Comparison of ENCODE assay signal across 8 cellular contexts in the genomic region with DNA sequence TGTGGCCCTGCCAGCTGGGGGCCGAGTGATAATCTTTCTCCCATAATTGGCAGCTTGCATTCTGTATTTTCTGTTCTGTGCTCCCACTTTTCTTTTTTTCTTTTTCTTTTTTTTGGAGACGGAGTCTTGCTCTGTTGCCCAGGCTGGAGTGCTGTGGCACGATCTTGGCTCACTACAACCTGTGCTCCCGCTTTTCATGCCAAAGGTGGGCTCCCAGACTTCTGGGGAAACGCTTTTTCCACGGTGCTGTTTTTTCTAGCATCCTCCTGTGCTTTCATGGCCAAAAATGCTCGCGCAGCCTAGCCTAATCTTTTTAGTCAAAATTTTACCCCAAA. TPM values are rescaled to one million over a fixed set of nuclear protein-coding genes. Genes with fewer than 3 reads are reported as not detected.
A peak's percentile ranks its signal among the peaks of the same experiment; 100 is the strongest.
DNase-seq lines count a peak whose midpoint lies in the region; ATAC-seq and TF ChIP-seq lines count a peak whose summit lies in the region.

No MANE protein-coding gene starts in this region.

- WGBS in upper lobe of left lung, 2 donors: 17 to 19% methylated on average over 8 of the region's 8 CpGs

- H3K27me3 Mint-ChIP-seq in activated naive CD4-positive, alpha-beta T cell treated with anti-CD3 and anti-CD28 coated beads for 36 hours (ENCODE audit: low read depth): no peaks in the 10 kb centered on the region

- ATAC-seq in upper lobe of left lung (ENCODE audit: low FRiP score in 2 of 2) (no peak), GM19463 (IDR thresholded peaks at IDR 0.05; ENCODE audit: unreplicated experiment) (no peak)

- H3K4me3 ChIP-seq in breast epithelium: peak overlapping the region; percentile 91 to 97 (median 94)
- peak overlapping the region; percentile 2 to 96 (median 90) for H3K4me3 ChIP-seq in upper lobe of left lung

- H3K9me3 ChIP-seq in breast epithelium: no peaks in the 10 kb centered on the region
- H3K9me3 ChIP-seq in upper lobe of left lung: no peaks in the 10 kb centered on the region

- peaks cover 28% of the 10 kb centered on the region for H3K4me1 Mint-ChIP-seq in activated naive CD4-positive, alpha-beta T cell treated with anti-CD3 and anti-CD28 coated beads for 36 hours (ENCODE audit: low read depth)

- no peaks in the 10 kb centered on the region for H3K9me3 Mint-ChIP-seq in activated naive CD4-positive, alpha-beta T cell treated with anti-CD3 and anti-CD28 coated beads for 36 hours

- H3K36me3 ChIP-seq in breast epithelium: no peaks in the 10 kb centered on the region
- H3K36me3 ChIP-seq in upper lobe of left lung: peaks cover 0 to 5% (median 0%) of the 10 kb centered on the region in 4 donors

- TF ChIP-seq CTCF in breast epithelium (IDR thresholded peaks at IDR 0.05): no peak
- TF ChIP-seq CTCF in upper lobe of left lung (IDR thresholded peaks at IDR 0.05): no peak
- TF ChIP-seq CTCF in GM10248 (IDR thresholded peaks at IDR 0.05; ENCODE audit: control extremely low read depth, extremely low read depth, low read depth, missing control alignments): no peak

- H3K4me1 ChIP-seq in breast epithelium: no peaks in the 10 kb centered on the region
- peaks cover 19 to 24% (median 23%) of the 10 kb centered on the region in 4 donors for H3K4me1 ChIP-seq in upper lobe of left lung

- peaks cover 30% of the 10 kb centered on the region for H3K36me3 Mint-ChIP-seq in activated naive CD4-positive, alpha-beta T cell treated with anti-CD3 and anti-CD28 coated beads for 36 hours (ENCODE audit: low read depth)

- no peak for TF ChIP-seq POLR2A in breast epithelium (IDR thresholded peaks at IDR 0.05)
- no peak for TF ChIP-seq POLR2A in upper lobe of left lung (IDR thresholded peaks at IDR 0.05)

- peak overlapping the region; percentile 91 for H3K4me3 Mint-ChIP-seq in activated naive CD4-positive, alpha-beta T cell treated with anti-CD3 and anti-CD28 coated beads for 36 hours

- peak; percentile 7 for DNase-seq in activated naive CD4-positive, alpha-beta T cell treated with anti-CD3 and anti-CD28 coated beads for 36 hours
- no peak for DNase-seq in activated naive CD4-positive, alpha-beta T cell (lab: John Stamatoyannopoulos, UW)
- DNase-seq in breast epithelium (ENCODE audit: low spot score in 2 of 2) (no peak), medulla oblongata (ENCODE audit: extremely low spot score) (peak; percentile 22), upper lobe of left lung (no peak), GM10248 (ENCODE audit: extremely low spot score) (no peak), SIG-M5 treated with dmso at 0.1 percent for 504 hours (lab: John Stamatoyannopoulos, UW; ENCODE audit: unreplicated experiment) (no peak)

- H3K27ac ChIP-seq in breast epithelium: peak overlapping the region; percentile 91 to 99
- H3K27ac ChIP-seq in upper lobe of left lung: peak overlapping the region in 3 of 4 donors; percentile 97

- POLR2A ChIA-PET in GM10248 (lab: Yijun Ruan, JAX): no interaction called here

- intact Hi-C loops in activated naive CD4-positive, alpha-beta T cell treated with anti-CD3 and anti-CD28 coated beads for 36 hours (cut with micrococcal nuclease): loop anchor here (1.0 to 5.0 kb wide), 10 partner anchors 28 to 1960 kb away; a partner anchor contains a TSS
- intact Hi-C loops in breast epithelium (cut with DNase I; ENCODE audit: low total_unique reads): no loop called here

- H3K27me3 ChIP-seq in breast epithelium: no peaks in the 10 kb centered on the region
- H3K27me3 ChIP-seq in upper lobe of left lung: no peaks in the 10 kb centered on the region

- no peak for TF ChIP-seq EP300 in upper lobe of left lung (IDR thresholded peaks at IDR 0.05)

- CTCF ChIA-PET in activated naive CD4-positive, alpha-beta T cell treated with anti-CD3 and anti-CD28 coated beads for 36 hours (lab: Charles Lee): no interaction called here
- CTCF ChIA-PET in GM10248 (lab: Yijun Ruan, JAX): no interaction called here

- H3K27ac Mint-ChIP-seq in activated naive CD4-positive, alpha-beta T cell treated with anti-CD3 and anti-CD28 coated beads for 36 hours: peak overlapping the region; percentile 95

RNA-seq across cellular contexts. Expression of a gene that starts 0.6 kb away (rescaled TPM):
- 10 to 100 TPM; 32.1 to 38.8 TPM for total RNA-seq in activated naive CD4-positive, alpha-beta T cell treated with anti-CD3 and anti-CD28 coated beads for 36 hours
- total RNA-seq in breast epithelium: 10 to 100 TPM; 44.9 to 82.2 (median 55.9) TPM
- 10 to 100 TPM; 22.2 to 40.9 (median 29.7) TPM for total RNA-seq in upper lobe of left lung

Comparison
In these comparisons a context has a peak if more than half of its experiments do, and no peak if none do; other contexts are left out.
1. DNase-seq: peak in activated naive CD4-positive, alpha-beta T cell treated with anti-CD3 and anti-CD28 coated beads for 36 hours (single experiment) and medulla oblongata (single experiment); none in activated naive CD4-positive, alpha-beta T cell (0 of 4), breast epithelium (0 of 2), upper lobe of left lung (0 of 2), GM10248 (single experiment) and SIG-M5 treated with dmso at 0.1 percent for 504 hours (single experiment).